Comparison of ENCODE assay signal across 21 cellular contexts in the genomic region with DNA sequence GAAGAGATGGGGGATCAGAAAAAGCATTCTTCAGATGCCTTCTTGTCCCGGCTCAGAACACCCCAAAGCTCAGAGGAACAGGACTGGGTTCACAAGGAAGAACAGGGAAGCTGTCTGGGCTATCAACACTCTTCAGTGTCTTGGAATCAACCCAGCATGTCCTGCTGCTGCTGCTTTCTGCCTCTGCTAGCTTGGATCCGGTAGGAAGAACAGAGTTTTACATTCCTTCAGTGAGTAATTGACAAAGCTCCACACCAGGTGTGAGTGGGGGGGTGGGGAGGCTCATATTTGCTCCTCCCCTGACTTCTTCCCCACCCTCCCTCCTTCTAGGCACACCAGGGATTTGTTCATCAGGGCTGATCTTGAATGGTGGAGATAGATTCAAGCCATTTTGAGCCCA. TPM values are rescaled to one million over a fixed set of nuclear protein-coding genes. Genes with fewer than 3 reads are reported as not detected.
A peak's percentile ranks its signal among the peaks of the same experiment; 100 is the strongest.
DNase-seq lines count a peak whose midpoint lies in the region; ATAC-seq and TF ChIP-seq lines count a peak whose summit lies in the region.
"Had no signal": no experiment of that assay in that cellular context is flagged by ENCODE, and none has a peak within 500 bp of the region (broad histone marks: within the 10 kb centered on the region; RNA-seq: fewer than 3 reads in every experiment).

No MANE protein-coding gene starts in this region.

- no peaks in the 10 kb centered on the region for H3K9me3 ChIP-seq in stomach

- 12 to 39% (median 22%) methylated on average over 2 of the region's 2 CpGs for WGBS in stomach, 5 donors

- no peak for TF ChIP-seq POLR2A in stomach (IDR thresholded peaks at IDR 0.05)

- H3K27me3 Mint-ChIP-seq in chondrocyte (ENCODE audit: low read depth): peaks cover 22% of the 10 kb centered on the region

- no peaks in the 10 kb centered on the region for H3K9me3 Mint-ChIP-seq in chondrocyte (ENCODE audit: low read depth)
- H3K9me3 Mint-ChIP-seq: activated T-cell treated with anti-CD3 and anti-CD28 coated beads, Interleukin-2, amount 50 U/mL, for 4 hours; nephron had no signal

- H3K27ac ChIP-seq in stomach: peak overlapping the region in 1 of 5 donors; percentile 24
- H3K27ac ChIP-seq: C4-2B, coronary artery had no signal

- intact Hi-C loops in stomach (cut with DNase I; ENCODE audit: low total_unique reads): no loop called here

- peaks cover 1% of the 10 kb centered on the region for H3K36me3 Mint-ChIP-seq in chondrocyte (ENCODE audit: low read depth)

- H3K27me3 ChIP-seq in stomach: peaks cover 0 to 13% (median 0%) of the 10 kb centered on the region in 3 donors

- no peak for TF ChIP-seq CTCF in chondrocyte (IDR thresholded peaks at IDR 0.05)
- no peak for TF ChIP-seq CTCF in stomach (IDR thresholded peaks at IDR 0.05)

- no peak overlapping the region for H3K4me3 ChIP-seq in stomach
- H3K4me3 ChIP-seq: coronary artery had no signal

- H3K4me1 ChIP-seq in stomach: peaks cover 5 to 25% (median 15%) of the 10 kb centered on the region in 4 donors

- peak; percentile 27 for DNase-seq in NCI-H82 (lab: John Stamatoyannopoulos, UW)
- DNase-seq in NCI-H82 treated with DMSO at 0.1 percent for 48 hours (lab: John Stamatoyannopoulos, UW; ENCODE audit: unreplicated experiment): no peak
- DNase-seq in chondrocyte (ENCODE audit: low spot score): no peak
- peak; percentile 75 for DNase-seq in left kidney (ENCODE audit: low read depth, low spot score)
- DNase-seq in stomach: peak; percentile 38
- no peak for DNase-seq in amniotic stem cell (lab: John Stamatoyannopoulos, UW)
- no peak for DNase-seq in COLO668 (lab: John Stamatoyannopoulos, UW; ENCODE audit: unreplicated experiment)
- DNase-seq: activated CD4-positive, CD25-positive, alpha-beta regulatory T cell; activated CD8-positive, alpha-beta T cell treated with anti-CD3 and anti-CD28 coated beads, Interleukin-2, amount 10 ng/mL, durations not matched to agents 7 days and 5 days; activated naive CD4-positive, alpha-beta T cell treated with anti-CD3 and anti-CD28 coated beads, Interleukin-2, amount 50 U/mL, for 16 hours; activated T-cell treated with anti-CD3 and anti-CD28 coated beads, Interleukin-2, amount 50 U/mL, for 4 hours; DMS79; foreskin melanocyte; NCI-H2107; NCI-H524 treated with DMSO at 0.1 percent for 48 hours; stimulated activated CD4-positive, alpha-beta T cell treated with anti-CD3 and anti-CD28 coated beads, Interleukin-12 subunit alpha, Interleukin-12 subunit beta, amount 100 ng/mL, for 4 hours had no signal

- H3K27ac Mint-ChIP-seq in chondrocyte (ENCODE audit: unreplicated experiment): peak overlapping the region; percentile 34
- H3K27ac Mint-ChIP-seq: activated CD8-positive, alpha-beta T cell treated with anti-CD3 and anti-CD28 coated beads, Interleukin-2, amount 10 ng/mL, durations not matched to agents 7 days and 5 days; nephron; T-helper 2 cell treated with Interferon-gamma antibody and Interleukin-4, amounts not matched to agents 5 μg/mL and 100 μg/mL, for 36 hours had no signal

- ATAC-seq in GM19395 (IDR thresholded peaks at IDR 0.05; ENCODE audit: unreplicated experiment): no peak
- ATAC-seq: activated CD8-positive, alpha-beta T cell treated with anti-CD3 and anti-CD28 coated beads, Interleukin-2, amount 10 ng/mL, durations not matched to agents 7 days and 5 days; activated T-cell treated with anti-CD3 and anti-CD28 coated beads, Interleukin-2, amount 50 U/mL, for 4 hours had no signal

- H3K36me3 ChIP-seq in stomach: no peaks in the 10 kb centered on the region

- H3K4me1 Mint-ChIP-seq in chondrocyte (ENCODE audit: low read depth): peaks cover 37% of the 10 kb centered on the region

- H3K4me3 Mint-ChIP-seq in chondrocyte (ENCODE audit: unreplicated experiment): no peak overlapping the region
- H3K4me3 Mint-ChIP-seq: activated CD8-positive, alpha-beta T cell treated with anti-CD3 and anti-CD28 coated beads, Interleukin-2, amount 10 ng/mL, durations not matched to agents 7 days and 5 days; activated T-cell treated with anti-CD3 and anti-CD28 coated beads, Interleukin-2, amount 50 U/mL, for 4 hours; nephron; T-helper 2 cell treated with Interferon-gamma antibody and Interleukin-4, amounts not matched to agents 5 μg/mL and 100 μg/mL, for 36 hours had no signal

- no peak for TF ChIP-seq EP300 in stomach (IDR thresholded peaks at IDR 0.05)

RNA-seq across cellular contexts. Expression of gene ETV5, which starts 13.1 kb away (rescaled TPM):
- total RNA-seq in chondrocyte (20.9 to 23.1 TPM (median 22.9 TPM) in 3 replicates), stomach (100 to 1,000 TPM in 1 of 5 donors, 10 to 100 TPM in 3, 1 to 10 TPM in 1; 2.9 to 343 (median 28.6) TPM)
- 1 to 10 TPM; 3.2 to 7.3 (median 5.7) TPM for polyA plus RNA-seq in stomach

Comparison
In these comparisons a context has a peak if more than half of its experiments do, and no peak if none do; other contexts are left out.
1. DNase-seq: peak in NCI-H82 (single experiment), left kidney (single experiment) and stomach (single experiment); none in NCI-H82 treated with DMSO at 0.1 percent for 48 hours (single experiment), chondrocyte (single experiment), amniotic stem cell (single experiment) and COLO668 (single experiment).